8 cellular contexts compared by ENCODE assay signal in genomic region chr17:58631523-58632323, GRCh38.
DNase-seq lines count a peak whose midpoint lies in the region; ATAC-seq and TF ChIP-seq lines count a peak whose summit lies in the region.

No MANE protein-coding gene starts in this region.

- peak; percentile 82 for DNase-seq in AG09319 (ENCODE audit: extremely low read depth, low read depth)
- DNase-seq in NCI-H460 (ENCODE audit: extremely low read depth, low read depth) = peak; percentile 98
- peak; percentile 93 for DNase-seq in activated CD4-positive, alpha-beta T cell treated with anti-CD3 and anti-CD28 coated beads for 1 hour
- peak; percentile 100 for DNase-seq in choroid plexus epithelial cell (ENCODE audit: low read depth)
- DNase-seq in kidney glomerular epithelial cell (lab: John Stamatoyannopoulos, UW) = peak; percentile 99
- DNase-seq in stimulated activated CD4-positive, alpha-beta T cell treated with anti-CD3 and anti-CD28 coated beads, Interleukin-15, amount 100 ng/mL, for 24 hours = peak; percentile 95

- H3K4me3 ChIP-seq in choroid plexus epithelial cell (ENCODE audit: low read depth, low read length) = peak overlapping the region; percentile 51

- TF ChIP-seq CTCF in AG09319 (IDR thresholded peaks at IDR 0.05; ENCODE audit: low read depth, low read length) (peak; percentile 23), choroid plexus epithelial cell (conservative IDR thresholded peaks at IDR 0.05; ENCODE audit: low read depth, low read length) (peak; percentile 38)

- peak; percentile 78 for ATAC-seq in GM19043 (IDR thresholded peaks at IDR 0.05; ENCODE audit: low read depth, unreplicated experiment)
- peak; percentile 76 for ATAC-seq in HG03342 (IDR thresholded peaks at IDR 0.05; ENCODE audit: unreplicated experiment)

Comparison
In these comparisons a context has a peak if more than half of its experiments do, and no peak if none do; other contexts are left out.
1. Peak in every context shown above with its lines: DNase-seq, ATAC-seq and H3K4me3 ChIP-seq.